Comparison of ENCODE assay signal across 36 cellular contexts in genomic region chr4:179116581-179116980, GRCh38.
"Had no signal": no experiment of that assay in that cellular context is flagged by ENCODE, and none has a peak within 500 bp of the region (broad histone marks: within the 10 kb centered on the region; RNA-seq: fewer than 3 reads in every experiment).

No MANE protein-coding gene starts in this region.

- H3K27ac ChIP-seq: KMS-11 had no signal

- H3K36me3 ChIP-seq: MG63 had no signal

- H3K4me2 ChIP-seq: KMS-11 had no signal

- DNase-seq: Karpas-422, Kasumi-1, KG1, MM.1S, MV-4-11, NCI-H1048, NCI-H1092, NCI-H1092 treated with DMSO at 0.1 percent for 48 hours, NCI-H1105, NCI-H1105 treated with DMSO at 0.1 percent for 48 hours, NCI-H1417, NCI-H1417 treated with DMSO at 0.1 percent for 48 hours, NCI-H1436, NCI-H1436 treated with DMSO at 0.1 percent for 48 hours, NCI-H146, NCI-H1694, NCI-H1694 treated with DMSO at 0.1 percent for 48 hours, NCI-H187, NCI-H187 treated with DMSO at 0.1 percent for 48 hours, NCI-H1930, NCI-H2029, NCI-H2029 treated with DMSO at 0.1 percent for 48 hours, NCI-H2081, NCI-H2081 treated with DMSO at 0.1 percent for 48 hours, NCI-H2107, NCI-H2171, NCI-H2171 treated with DMSO at 0.1 percent for 48 hours, NCI-H2227 treated with DMSO at 0.1 percent for 48 hours, NCI-H226, NCI-H345, NCI-H446, NCI-H446 treated with DMSO at 0.1 percent for 48 hours, NCI-H510A, NCI-H510A treated with DMSO at 0.1 percent for 48 hours had no signal

- H3K27me3 ChIP-seq: MG63 had no signal

- H3K9ac ChIP-seq: KMS-11 had no signal

- H3K9me3 ChIP-seq: MG63 had no signal

- H3K4me3 ChIP-seq: MG63 had no signal
